24 cellular contexts compared by ENCODE assay signal in genomic region chr7:158750702-158751101, GRCh38.
"Had no signal": no experiment of that assay in that cellular context is flagged by ENCODE, and none has a peak within 500 bp of the region (broad histone marks: within the 10 kb centered on the region; RNA-seq: fewer than 3 reads in every experiment).

No MANE protein-coding gene starts in this region.

- DNase-seq: IMR-90; Karpas-422; KG1; MG63; NCI-H1092; NCI-H1105 treated with DMSO at 0.1 percent for 48 hours; NCI-H1417 treated with DMSO at 0.1 percent for 48 hours; NCI-H146; NCI-H1694 treated with DMSO at 0.1 percent for 48 hours; NCI-H1930; NCI-H2081; NCI-H2107; NCI-H2227 treated with DMSO at 0.1 percent for 48 hours; NCI-H524; NCI-H69; NCI-H774; NK-92 treated with Interleukin-12 subunit alpha and Interleukin-12 subunit beta, amount 100 ng/mL, for 24 hours; PC-3; SHP77; SJCRH30 had no signal

- FAIRE-seq: HepG2 had no signal

- H3K4me3 ChIP-seq: MG63, SJCRH30 had no signal

- ATAC-seq: HepG2, Panc1, PC-3, SK-N-SH treated with all-trans-retinoic acid at 6 μM for 48 hours had no signal

- H3K4me1 ChIP-seq: SJCRH30 had no signal

- H3K9me3 ChIP-seq: MG63, SJCRH30 had no signal

- H3K27me3 ChIP-seq: MG63, SJCRH30 had no signal

- H3K27ac ChIP-seq: RWPE1, SJCRH30 had no signal
